ENCODE assay signal across 9 cellular contexts in the genomic region with DNA sequence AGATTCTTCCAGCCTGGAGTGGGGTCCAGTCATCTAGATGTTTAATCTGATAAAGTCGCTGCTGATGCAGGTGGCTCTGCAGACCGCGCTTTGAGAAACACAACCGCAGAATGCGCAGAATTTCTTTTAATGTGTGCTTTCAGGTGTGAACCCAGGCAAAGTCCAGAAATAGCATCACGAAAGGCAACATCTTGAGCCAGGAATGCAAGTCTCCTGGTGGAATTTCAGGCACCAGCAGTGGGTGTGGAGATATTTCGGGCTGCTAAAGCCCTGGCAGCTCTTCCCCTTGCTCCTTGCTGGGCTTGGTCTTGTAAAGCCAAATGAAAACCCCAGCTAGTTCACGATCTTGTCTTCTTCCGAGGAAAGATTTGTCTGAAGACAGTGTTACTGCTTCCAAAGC.
DNase-seq lines count a peak whose midpoint lies in the region; ATAC-seq and TF ChIP-seq lines count a peak whose summit lies in the region.
"Had no signal": no experiment of that assay in that cellular context is flagged by ENCODE, and none has a peak within 500 bp of the region (broad histone marks: within the 10 kb centered on the region; RNA-seq: fewer than 3 reads in every experiment).

No MANE protein-coding gene starts in this region.

- 31 to 52% (median 37%) methylated on average over 9 of the region's 9 CpGs for WGBS in heart left ventricle, 4 donors
- WGBS in prostate gland, result 44% methylated on average over 9 of the region's 9 CpGs

- H3K4me3 ChIP-seq in AG04450 (ENCODE audit: low read depth, low read length), result peak overlapping the region; percentile 55
- peak overlapping the region; percentile 55 for H3K4me3 ChIP-seq in WERI-Rb-1 (ENCODE audit: low read depth, low read length)
- peak overlapping the region in 11 of 12 donors; percentile 8 to 56 (median 46) for H3K4me3 ChIP-seq in heart left ventricle
- H3K4me3 ChIP-seq in prostate gland, result peak overlapping the region; percentile 11 to 12
- H3K4me3 ChIP-seq in OCI-LY7 (ENCODE audit: low read depth, low read length, poor library complexity, severe bottlenecking), result no peak overlapping the region

- no peaks in the 10 kb centered on the region for H3K27me3 ChIP-seq in AG04450 (ENCODE audit: control insufficient read depth, insufficient read depth, low read length)
- H3K27me3 ChIP-seq in WERI-Rb-1 (ENCODE audit: insufficient read depth, low read depth, severe bottlenecking), result no peaks in the 10 kb centered on the region
- no peaks in the 10 kb centered on the region for H3K27me3 ChIP-seq in heart left ventricle
- H3K27me3 ChIP-seq in prostate gland (replicated peaks; ENCODE audit: insufficient read depth), result no peaks in the 10 kb centered on the region

- H3K9me3 ChIP-seq in AG04450 (ENCODE audit: control insufficient read depth, insufficient read depth, low read length) (no peaks in the 10 kb centered on the region), WERI-Rb-1 (ENCODE audit: severe bottlenecking) (no peaks in the 10 kb centered on the region), heart left ventricle (no peaks in the 10 kb centered on the region), prostate gland (no peaks in the 10 kb centered on the region), OCI-LY7 (ENCODE audit: low read length) (no peaks in the 10 kb centered on the region)

- H3K4me1 ChIP-seq in heart left ventricle, result peaks cover 0 to 32% (median 11%) of the 10 kb centered on the region in 12 donors
- H3K4me1 ChIP-seq in prostate gland (replicated peaks), result no peaks in the 10 kb centered on the region
- H3K4me1 ChIP-seq in OCI-LY7 (ENCODE audit: insufficient read depth, low read length, poor library complexity, severe bottlenecking), result no peaks in the 10 kb centered on the region

- no peaks in the 10 kb centered on the region for H4K20me1 ChIP-seq in OCI-LY7 (ENCODE audit: insufficient read depth, low read length)

- no peaks in the 10 kb centered on the region for H3K79me2 ChIP-seq in OCI-LY7 (ENCODE audit: insufficient read depth, low read depth, low read length)

- no peaks in the 10 kb centered on the region for H3K9me2 ChIP-seq in OCI-LY7 (ENCODE audit: insufficient read depth, low read length)

- DNase-seq in AG04450 (ENCODE audit: low read depth, low spot score), result no peak
- DNase-seq in WERI-Rb-1, result no peak
- DNase-seq in heart left ventricle, result peak in 1 of 5 donors; percentile 34
- DNase-seq in prostate gland (ENCODE audit: low spot score), result no peak
- no peak for DNase-seq in OCI-LY7 (ENCODE audit: low spot score)
- DNase-seq in putamen (ENCODE audit: low spot score), result no peak
- DNase-seq: AML-193 had no signal

- no peak overlapping the region for H3K4me2 ChIP-seq in OCI-LY7 (ENCODE audit: low read length)

- no peak for TF ChIP-seq CTCF in AG04450 (IDR thresholded peaks at IDR 0.05; ENCODE audit: low read depth, low read length)
- TF ChIP-seq CTCF in WERI-Rb-1 (IDR thresholded peaks at IDR 0.05; ENCODE audit: low read depth, low read length), result no peak
- TF ChIP-seq CTCF in heart left ventricle (IDR thresholded peaks at IDR 0.05), result no peak
- no peak for TF ChIP-seq CTCF in prostate gland (IDR thresholded peaks at IDR 0.05)
- TF ChIP-seq CTCF in OCI-LY7 (conservative IDR thresholded peaks at IDR 0.05; ENCODE audit: low read length), result no peak

- H2AFZ ChIP-seq in OCI-LY7 (ENCODE audit: low read length), result no peak overlapping the region

- ATAC-seq in heart left ventricle (peak; percentile 31 to 44 (median 34)), HG03139 (IDR thresholded peaks at IDR 0.05; ENCODE audit: unreplicated experiment) (no peak), GM18867 (IDR thresholded peaks at IDR 0.05; ENCODE audit: unreplicated experiment) (no peak)

- CTCF ChIA-PET in AG04450 (lab: Charles Lee), result interaction anchor here (1.0 kb wide), 1 partner anchor 14 kb away, joined by 4 read pairs; no protein-coding TSS in a partner anchor
- CTCF ChIA-PET in OCI-LY7 (lab: Charles Lee; ENCODE audit: unreplicated experiment), result no interaction called here

- H3K27ac ChIP-seq in AG04450 (ENCODE audit: low read depth, low read length) (no peak overlapping the region), WERI-Rb-1 (peak overlapping the region; percentile 45), heart left ventricle (peak overlapping the region; percentile 60 to 95 (median 84)), prostate gland (no peak overlapping the region), OCI-LY7 (ENCODE audit: low read depth, low read length, poor library complexity, severe bottlenecking) (no peak overlapping the region)

- no TSS peak for BruUV-seq in OCI-LY7 (replicated peaks; lab: Mats Ljungman, UMichigan)

- TF ChIP-seq POLR2A in heart left ventricle (IDR thresholded peaks at IDR 0.05) (no peak), prostate gland (IDR thresholded peaks at IDR 0.05) (no peak)

- POLR2A ChIA-PET in AG04450 (lab: Yijun Ruan, JAX) (interaction anchor here (0.6 kb wide), 1 partner anchor 174 kb away, joined by 11 read pairs; no protein-coding TSS in a partner anchor), OCI-LY7 (lab: Charles Lee) (interaction anchor here (0.5 to 0.7 kb wide), 4 partner anchors 21 to 1260 kb away, joined by 3 to 4 read pairs (median 3); no protein-coding TSS in a partner anchor)

- H3K36me3 ChIP-seq in WERI-Rb-1 (no peaks in the 10 kb centered on the region), heart left ventricle (no peaks in the 10 kb centered on the region), prostate gland (no peaks in the 10 kb centered on the region), OCI-LY7 (ENCODE audit: insufficient read depth, low read length) (no peaks in the 10 kb centered on the region)

- intact Hi-C loops in heart left ventricle (cut with DNase I), result no loop called here
- intact Hi-C loops in prostate gland (cut with DNase I), result loop anchor here (10.0 kb wide), 1 partner anchor 119 kb away; the partner anchor contains the start of gene MAGI1
- intact Hi-C loops in OCI-LY7 (cut with micrococcal nuclease; ENCODE audit: unreplicated experiment), result no loop called here

Comparison
In these comparisons a context has a peak if more than half of its experiments do, and no peak if none do; other contexts are left out.
1. H3K27ac ChIP-seq: peak in WERI-Rb-1 (single experiment) and heart left ventricle (12 of 12); none in AG04450 (single experiment), prostate gland (0 of 2) and OCI-LY7 (single experiment).
2. ATAC-seq: peak in heart left ventricle (4 of 4); none in HG03139 (single experiment) and GM18867 (single experiment).